ENCODE assay signal across 8 cellular contexts in genomic region chr11:3378426-3379423, GRCh38. TPM values are rescaled to one million over a fixed set of nuclear protein-coding genes. Genes with fewer than 3 reads are reported as not detected.
DNase-seq lines count a peak whose midpoint lies in the region; TF ChIP-seq lines count a peak whose summit lies in the region.

TSS of gene ZNF195 (minus strand) at chr11:3379146. CDS start at chr11:3379040, 106 bp downstream.

- H3K4me3 Mint-ChIP-seq in H9: peak within 1 kb of the TSS; percentile 95 to 98

- DNase-seq in ELR (ENCODE audit: low read depth): peak; percentile 97
- DNase-seq in H9: peak; percentile 99
- peak; percentile 94 for DNase-seq in MG63
- peak; percentile 93 for DNase-seq in SHP77 treated with DMSO at 0.1 percent for 48 hours (lab: John Stamatoyannopoulos, UW)
- DNase-seq in activated effector memory CD4-positive, alpha-beta T cell treated with anti-CD3 and anti-CD28 coated beads, Interleukin-2, amount 50 U/mL, for 16 hours: peak; percentile 99
- peak; percentile 89 for DNase-seq in fibroblast of the conjunctiva (ENCODE audit: low read depth)
- DNase-seq in stomach: peak; percentile 99

- H3K18ac ChIP-seq in H9 (ENCODE audit: insufficient read length, low read depth, low read length): peak within 1 kb of the TSS; percentile 92

- no peak within 1 kb of the TSS; the same call in 1 of the 2 replicates for H3K4ac ChIP-seq in H9 (ENCODE audit: low read depth, low read length)

- H2AK5ac ChIP-seq in H9 (ENCODE audit: insufficient read length, low read length): no peak within 1 kb of the TSS

- H3K27me3 ChIP-seq in H9 (ENCODE audit: insufficient read depth, low read length) (no peaks in the 10 kb centered on the region), MG63 (no peaks in the 10 kb centered on the region), neural cell (ENCODE audit: insufficient read depth, low read depth, low read length) (no peaks in the 10 kb centered on the region), stomach (no peaks in the 10 kb centered on the region)

- H3K9ac ChIP-seq in H9 (ENCODE audit: extremely low read depth, insufficient read length, low read length) (peak within 1 kb of the TSS; percentile 87), neural cell (ENCODE audit: low read length) (peak within 1 kb of the TSS; percentile 99)

- TF ChIP-seq RAD21 in neural cell (conservative IDR thresholded peaks at IDR 0.05): no peak

- H3K79me1 ChIP-seq in H9 (ENCODE audit: insufficient read depth, low read depth, low read length, poor library complexity, severe bottlenecking): peaks cover 18% of the 10 kb centered on the region

- no peak for TF ChIP-seq POLR2A in stomach (IDR thresholded peaks at IDR 0.05)

- no peaks in the 10 kb centered on the region for H3K9me2 ChIP-seq in neural cell (ENCODE audit: insufficient read depth, low read length)

- no CpG with 5 or more reads among the region's 54 CpGs for WGBS in H9 (ENCODE audit: extremely low coverage, insufficient read length, low lambda C conversion rate)
- 0 to 1% (median 1%) methylated on average over 20 to 54 of the region's 54 CpGs for WGBS in stomach, 5 donors

- no peak within 1 kb of the TSS for H2BK5ac ChIP-seq in H9 (ENCODE audit: insufficient read length, low read length)

- H3K4me1 Mint-ChIP-seq in H9: peaks cover 59 to 73% of the 10 kb centered on the region in 2 experiments

- TF ChIP-seq EP300 in neural cell (conservative IDR thresholded peaks at IDR 0.05; ENCODE audit: poor library complexity, severe bottlenecking): peak; percentile 57
- no peak for TF ChIP-seq EP300 in stomach (IDR thresholded peaks at IDR 0.05)

- no peaks in the 10 kb centered on the region for H3F3A ChIP-seq in neural cell (ENCODE audit: insufficient read depth, low read length, poor library complexity, severe bottlenecking)

- no peak within 1 kb of the TSS for H2BK20ac ChIP-seq in H9 (ENCODE audit: low read depth, low read length, poor library complexity, severe bottlenecking)

- TF ChIP-seq CTCF in H9 (conservative IDR thresholded peaks at IDR 0.05) (no peak), neural cell (IDR thresholded peaks at IDR 0.05; ENCODE audit: poor library complexity, severe bottlenecking) (no peak), stomach (IDR thresholded peaks at IDR 0.05) (no peak)

- peak within 1 kb of the TSS; percentile 90 for H4K91ac ChIP-seq in H9 (ENCODE audit: insufficient read length, low read depth, low read length)

- H3K79me2 ChIP-seq in H9 (ENCODE audit: insufficient read depth, low read length) (peaks cover 63% of the 10 kb centered on the region), neural cell (replicated peaks; ENCODE audit: insufficient read depth, low read length) (peaks cover 52% of the 10 kb centered on the region)

- no peak within 1 kb of the TSS for H2BK120ac ChIP-seq in H9 (ENCODE audit: low read depth, low read length, poor library complexity, severe bottlenecking)

- no peak within 1 kb of the TSS for H3K23ac ChIP-seq in H9 (ENCODE audit: insufficient read length, low read depth, low read length)

- H3K56ac ChIP-seq in H9 (ENCODE audit: insufficient read length, low read depth, low read length): no peak within 1 kb of the TSS

- H3K9me3 ChIP-seq in H9 (ENCODE audit: control insufficient read depth, low read depth, low read length) (no peaks in the 10 kb centered on the region), MG63 (no peaks in the 10 kb centered on the region), neural cell (ENCODE audit: low read length) (no peaks in the 10 kb centered on the region), stomach (no peaks in the 10 kb centered on the region)

- H3K36me3 ChIP-seq in MG63 (peaks cover 27% of the 10 kb centered on the region), neural cell (ENCODE audit: insufficient read depth, low read length) (peaks cover 30% of the 10 kb centered on the region), stomach (peaks cover 0 to 19% (median 14%) of the 10 kb centered on the region in 4 donors)

- H3K4me1 ChIP-seq in H9 (ENCODE audit: insufficient read depth, low read length) (peaks cover 8% of the 10 kb centered on the region; the same call in 1 of the 2 replicates), stomach (peaks cover 8 to 69% (median 38%) of the 10 kb centered on the region in 4 donors)

- no peak within 1 kb of the TSS for H2BK15ac ChIP-seq in H9 (ENCODE audit: low read depth, low read length)

- H3K27me3 Mint-ChIP-seq in H9 (ENCODE audit: low read depth): no peaks in the 10 kb centered on the region

- H3K9me3 Mint-ChIP-seq in H9: no peaks in the 10 kb centered on the region; a peak in 1 of 5 replicates

- H3K36me3 Mint-ChIP-seq in H9 (ENCODE audit: insufficient read depth in 1 of 3, low read depth in 3 of 3): peaks cover 61 to 69% (median 67%) of the 10 kb centered on the region in 3 experiments

- H2AFZ ChIP-seq in H9 (ENCODE audit: low read length) (no peak within 1 kb of the TSS), neural cell (ENCODE audit: low read depth, low read length) (peak within 1 kb of the TSS; percentile 95)

- no peak within 1 kb of the TSS for H2BK12ac ChIP-seq in H9 (ENCODE audit: insufficient read length, low read depth, low read length)

- H4K20me1 ChIP-seq in H9 (ENCODE audit: control insufficient read depth, insufficient read depth, insufficient read length) (no peaks in the 10 kb centered on the region), neural cell (ENCODE audit: insufficient read depth) (no peaks in the 10 kb centered on the region)

- peak within 1 kb of the TSS; percentile 92 for H3K4me2 ChIP-seq in H9 (ENCODE audit: insufficient read depth, insufficient read length, low read length)
- peak within 1 kb of the TSS; percentile 72 for H3K4me2 ChIP-seq in neural cell (ENCODE audit: low read length)

- no peak within 1 kb of the TSS for H3K27ac ChIP-seq in H9 (ENCODE audit: insufficient read length, low read depth, low read length)
- H3K27ac ChIP-seq in neural cell (ENCODE audit: low read length): peak within 1 kb of the TSS; percentile 95
- peak within 1 kb of the TSS; percentile 80 to 91 (median 85) for H3K27ac ChIP-seq in stomach

- H4K5ac ChIP-seq in H9 (ENCODE audit: insufficient read length, low read depth, low read length): no peak within 1 kb of the TSS

- peak within 1 kb of the TSS; percentile 90 to 99 (median 98); a peak in 6 of 7 replicates for H3K27ac Mint-ChIP-seq in H9

- no peak within 1 kb of the TSS for H3T11ph ChIP-seq in H9 (ENCODE audit: low read length)

- intact Hi-C loops in stomach (cut with DNase I; ENCODE audit: low total_unique reads): no loop called here

- peak within 1 kb of the TSS; percentile 81 for H3K4me3 ChIP-seq in MG63
- peak within 1 kb of the TSS; percentile 97 for H3K4me3 ChIP-seq in neural cell (ENCODE audit: low read length)
- H3K4me3 ChIP-seq in stomach: peak within 1 kb of the TSS; percentile 82 to 94 (median 90)

- peaks cover 11% of the 10 kb centered on the region for H3K23me2 ChIP-seq in H9 (ENCODE audit: insufficient read length, low read depth, low read length, poor library complexity, severe bottlenecking)

- peak within 1 kb of the TSS; percentile 86; the same call in 1 of the 2 replicates for H3K14ac ChIP-seq in H9 (ENCODE audit: insufficient read depth, low read length)

- no peak within 1 kb of the TSS for H4K8ac ChIP-seq in H9 (replicated peaks; ENCODE audit: insufficient read length, low read depth, low read length)

TF ChIP-seq in neural cell, 6 proteins besides CTCF, POLR2A, EP300 and RAD21:
- TF ChIP-seq REST (IDR thresholded peaks at IDR 0.05; ENCODE audit: borderline replicate concordance) (peak; percentile 96), POLR2AphosphoS5 (IDR thresholded peaks at IDR 0.05) (peak; percentile 96), EZH2 (IDR thresholded peaks at IDR 0.05; ENCODE audit: borderline replicate concordance, insufficient read depth, low read length, poor library complexity, severe bottlenecking) (no peak), SMC3 (conservative IDR thresholded peaks at IDR 0.05; ENCODE audit: poor library complexity) (peak; percentile 39), MXI1 (conservative IDR thresholded peaks at IDR 0.05; ENCODE audit: poor library complexity, severe bottlenecking) (peak; percentile 79), TAF1 (IDR thresholded peaks at IDR 0.05; ENCODE audit: low read depth) (peak; percentile 95)

RNA-seq across cellular contexts. Expression of gene ZNF195, which starts in this region (rescaled TPM):
- 108 and 116 TPM in 2 replicates for total RNA-seq in H9 (2021)
- total RNA-seq in MG63 (2014; rRNA removed; shearing (Covaris generic); ENCODE audit: low replicate concordance): 8.3 and 10.2 TPM in 2 replicates
- polyA plus RNA-seq in neural cell: 89.0 and 101 TPM in 2 replicates
- polyA minus RNA-seq in neural cell: 129 and 143 TPM in 2 replicates
- 10 to 100 TPM; 10.4 to 35.2 (median 18.7) TPM for total RNA-seq in stomach
- polyA plus RNA-seq in stomach: 10 to 100 TPM; 10.8 to 12.7 (median 12.7) TPM
